In the genomic region with DNA sequence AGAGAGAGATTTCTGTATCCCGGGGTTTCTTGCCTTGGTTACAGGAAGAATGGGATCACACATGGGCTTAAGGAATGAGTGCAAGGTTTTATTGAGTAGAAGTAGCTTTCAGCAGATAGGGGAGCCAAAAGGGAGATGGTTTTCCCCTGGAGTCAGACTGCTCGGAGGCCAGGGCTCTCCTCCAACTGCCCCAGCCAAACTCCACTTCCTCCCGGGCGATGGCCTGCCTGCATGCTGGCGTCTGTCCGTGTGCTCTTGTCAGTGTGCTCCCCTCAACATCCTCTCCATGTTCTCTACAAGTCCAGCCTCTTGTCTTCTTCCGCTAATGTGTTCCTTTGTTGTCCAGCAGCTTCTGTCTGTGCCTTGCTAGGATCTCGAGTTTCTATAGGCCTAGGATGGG, we compare ENCODE assay signal across 21 cellular contexts.
DNase-seq lines count a peak whose midpoint lies in the region; ATAC-seq, FAIRE-seq and TF ChIP-seq lines count a peak whose summit lies in the region.
"Had no signal": no experiment of that assay in that cellular context is flagged by ENCODE, and none has a peak within 500 bp of the region (broad histone marks: within the 10 kb centered on the region; RNA-seq: fewer than 3 reads in every experiment).

No MANE protein-coding gene starts in this region.

- H2BK120ac ChIP-seq in H1 (replicated peaks; ENCODE audit: low read depth, low read length): no peak overlapping the region

- H2BK20ac ChIP-seq in H1 (ENCODE audit: low read length): peak overlapping the region; percentile 16

- peak overlapping the region; percentile 62 for H3K27ac Mint-ChIP-seq in neural progenitor cell
- H3K27ac Mint-ChIP-seq: CD4-positive, alpha-beta T cell; IgD-negative memory B cell had no signal

- H2BK5ac ChIP-seq in H1 (ENCODE audit: low read depth, low read length): peak overlapping the region; percentile 21; the same call in 1 of the 2 replicates

- H3K79me1 ChIP-seq in H1 (ENCODE audit: low read depth, low read length): no peaks in the 10 kb centered on the region

- no peak overlapping the region for H4K5ac ChIP-seq in H1 (ENCODE audit: insufficient read length, low read depth, low read length)

- H4K91ac ChIP-seq in H1 (replicated peaks; ENCODE audit: insufficient read length, low read length): peak overlapping the region; percentile 59

- H3K9me3 Mint-ChIP-seq in neural progenitor cell: no peaks in the 10 kb centered on the region

- H2AFZ ChIP-seq in H1 (ENCODE audit: low read length) (peak overlapping the region; percentile 30), neural progenitor cell (replicated peaks) (peak overlapping the region; percentile 73)

- H3K4ac ChIP-seq in H1 (replicated peaks; ENCODE audit: insufficient read length, low read depth, low read length): no peak overlapping the region

- H3K9ac ChIP-seq in H1 (replicated peaks in 1 of 4; ENCODE audit: extremely low read depth in 1 of 4, low read depth in 3 of 4, low read length in 3 of 4) (no peak overlapping the region), neural progenitor cell (no peak overlapping the region)

- intact Hi-C loops in left cardiac atrium (cut with DNase I): no loop called here
- intact Hi-C loops in Right ventricle myocardium superior (cut with DNase I): no loop called here
- intact Hi-C loops in ascending aorta (cut with DNase I): no loop called here

- no peaks in the 10 kb centered on the region for H3K27me3 ChIP-seq in H1 (replicated peaks in 1 of 4; ENCODE audit: control insufficient read depth in 3 of 4, extremely low read depth in 1 of 4, insufficient read depth in 3 of 4, low read length in 3 of 4)
- no peaks in the 10 kb centered on the region for H3K27me3 ChIP-seq in neural progenitor cell
- H3K27me3 ChIP-seq in ascending aorta: no peaks in the 10 kb centered on the region

- 0 out of 2 replicates have a peak overlapping the region, but pooled peaks have one; percentile 9 for H4K8ac ChIP-seq in H1 (ENCODE audit: extremely low read depth, insufficient read depth, low read length)

- no peak for FAIRE-seq in H1 (lab: Jason Lieb, UNC)
- FAIRE-seq: A549, D721Med, GM12892, GM18507, HepG2 had no signal

- peaks cover 31% of the 10 kb centered on the region for H3K4me1 Mint-ChIP-seq in neural progenitor cell
- H3K4me1 Mint-ChIP-seq: IgD-negative memory B cell had no signal

- peaks cover 3% of the 10 kb centered on the region for H3K36me3 Mint-ChIP-seq in neural progenitor cell

- no peaks in the 10 kb centered on the region for H3K9me3 ChIP-seq in H1 (ENCODE audit: insufficient read depth in 2 of 2, low read depth in 1 of 2, low read length in 1 of 2)
- no peaks in the 10 kb centered on the region for H3K9me3 ChIP-seq in neural progenitor cell (ENCODE audit: low read depth)
- H3K9me3 ChIP-seq in ascending aorta: no peaks in the 10 kb centered on the region
- H3K9me3 ChIP-seq: A549, Caco-2, HAP-1 had no signal

- no peak overlapping the region for H3K4me2 ChIP-seq in H1 (ENCODE audit: insufficient read depth in 1 of 2, low read depth in 2 of 2, low read length in 2 of 2)
- no peak overlapping the region for H3K4me2 ChIP-seq in neural progenitor cell
- H3K4me2 ChIP-seq: A549 had no signal

- no peak for TF ChIP-seq POLR2A in H1 (IDR thresholded peaks at IDR 0.05; ENCODE audit: control extremely low read depth in 1 of 2, low read depth in 2 of 2, low read length in 2 of 2)

- POLR2A ChIA-PET in H1 (lab: Charles Lee; ENCODE audit: partially characterized antibody): no interaction called here

- no peak for DNase-seq in left cardiac atrium
- no peak for DNase-seq in Right ventricle myocardium superior
- DNase-seq in H1 (ENCODE audit: low read depth in 1 of 2, low spot score in 2 of 2): no peak
- DNase-seq in neural progenitor cell (ENCODE audit: low spot score): no peak
- no peak for DNase-seq in ascending aorta (ENCODE audit: low spot score in 2 of 2)
- no peak for DNase-seq in globus pallidus (ENCODE audit: low spot score)
- DNase-seq: AML-193; Caco-2; CD4-positive, alpha-beta T cell; DMS79; GOT3 had no signal

- H3K27me3 Mint-ChIP-seq in neural progenitor cell (ENCODE audit: insufficient read depth, low read depth): peaks cover 2% of the 10 kb centered on the region
- H3K27me3 Mint-ChIP-seq: CD4-positive, alpha-beta T cell; IgD-negative memory B cell had no signal

- H3K79me2 ChIP-seq in H1 (ENCODE audit: control insufficient read depth in 1 of 2, insufficient read depth in 2 of 2, low read length in 2 of 2) (no peaks in the 10 kb centered on the region), neural progenitor cell (ENCODE audit: low read depth) (no peaks in the 10 kb centered on the region)

- H4K20me1 ChIP-seq in H1 (replicated peaks in 1 of 2; ENCODE audit: control insufficient read depth in 1 of 2, insufficient read depth in 2 of 2, low read length in 2 of 2): no peaks in the 10 kb centered on the region
- no peaks in the 10 kb centered on the region for H4K20me1 ChIP-seq in neural progenitor cell (ENCODE audit: low read depth)

- TF ChIP-seq EP300 in H1 (IDR thresholded peaks at IDR 0.05; ENCODE audit: borderline replicate concordance in 1 of 2, low read depth in 2 of 2, low read length in 2 of 2): no peak

- H2BK12ac ChIP-seq in H1 (ENCODE audit: low read depth, low read length): peak overlapping the region; percentile 32; the same call in 1 of the 2 replicates

- peaks cover 0 to 6% (median 5%) of the 10 kb centered on the region in 4 experiments; a peak in 4 of 7 replicates for H3K4me1 ChIP-seq in H1 (replicated peaks in 1 of 4; ENCODE audit: control insufficient read depth in 3 of 4, insufficient read depth in 4 of 4, low read length in 3 of 4)
- peaks cover 15% of the 10 kb centered on the region for H3K4me1 ChIP-seq in neural progenitor cell
- H3K4me1 ChIP-seq in ascending aorta: no peaks in the 10 kb centered on the region
- H3K4me1 ChIP-seq: A549, Caco-2, HAP-1 had no signal

- 87% methylated on average over 8 of the region's 8 CpGs; no CpG with 5 or more reads in 1 of the 2 experiments for WGBS in H1 (ENCODE audit: extremely low coverage in 1 of 2, insufficient coverage in 1 of 2, insufficient read length in 1 of 2, insufficient replicate concordance in 2 of 2, low coverage in 1 of 2, low lambda C conversion rate in 2 of 2, missing lambda C conversion rate in 1 of 2), 2 experiments

- H3K14ac ChIP-seq in H1 (ENCODE audit: insufficient read length): no peak overlapping the region

- no peak overlapping the region for H3K4me3 ChIP-seq in H1 (ENCODE audit: extremely low read depth in 1 of 4, insufficient read depth in 2 of 4, low read depth in 3 of 4, low read length in 4 of 4)
- H3K4me3 ChIP-seq in neural progenitor cell: no peak overlapping the region
- no peak overlapping the region for H3K4me3 ChIP-seq in ascending aorta
- H3K4me3 ChIP-seq: A549, HAP-1 had no signal

- CTCF ChIA-PET in H1 (lab: Charles Lee; ENCODE audit: partially characterized antibody): interaction anchor here (0.6 to 2.4 kb wide), 4 partner anchors 12 to 77 kb away, joined by 3 to 11 read pairs (median 4); no protein-coding TSS in a partner anchor

- peak overlapping the region; percentile 72 for H3K18ac ChIP-seq in H1 (ENCODE audit: extremely low read depth, low read length)

- no peak overlapping the region for H2AK5ac ChIP-seq in H1 (ENCODE audit: low read depth, low read length)

- no peak for TF ChIP-seq CTCF in H1 (IDR thresholded peaks at IDR 0.05; ENCODE audit: control extremely low read depth in 1 of 3, insufficient read depth in 1 of 3, low read depth in 1 of 3, low read length in 3 of 3)
- no peak for TF ChIP-seq CTCF in neural progenitor cell (IDR thresholded peaks at IDR 0.05)
- no peak for TF ChIP-seq CTCF in ascending aorta (IDR thresholded peaks at IDR 0.05)

- H3K23me2 ChIP-seq in H1 (ENCODE audit: low read depth, low read length): no peaks in the 10 kb centered on the region

- H2BK15ac ChIP-seq in H1 (ENCODE audit: low read length): 0 out of 2 replicates have a peak overlapping the region, but pooled peaks have one; percentile 12

- ATAC-seq in left cardiac atrium: peak; percentile 8 to 22
- ATAC-seq in Right ventricle myocardium superior (ENCODE audit: poor library complexity): no peak
- ATAC-seq in GM19035 (IDR thresholded peaks at IDR 0.05; ENCODE audit: unreplicated experiment): no peak
- ATAC-seq: A549, HepG2 had no signal

- no peaks in the 10 kb centered on the region for H3F3A ChIP-seq in neural progenitor cell (ENCODE audit: low read depth)

- H3K4me3 Mint-ChIP-seq in neural progenitor cell: no peak overlapping the region
- H3K4me3 Mint-ChIP-seq: CD4-positive, alpha-beta T cell had no signal

- H3K27ac ChIP-seq in H1 (ENCODE audit: low read depth, low read length) (no peak overlapping the region), neural progenitor cell (no peak overlapping the region), ascending aorta (no peak overlapping the region)
- H3K27ac ChIP-seq: 22Rv1, A549, C4-2B had no signal

- no peak overlapping the region for H3K23ac ChIP-seq in H1 (ENCODE audit: insufficient read length)

- H3K56ac ChIP-seq in H1 (replicated peaks; ENCODE audit: insufficient read length, low read depth, low read length): no peak overlapping the region

- no peak for TF ChIP-seq RAD21 in H1 (IDR thresholded peaks at IDR 0.05 in 1 of 2, conservative IDR thresholded peaks at IDR 0.05 in 1 of 2; ENCODE audit: low read depth in 2 of 2, low read length in 2 of 2)

- no peaks in the 10 kb centered on the region for H3K36me3 ChIP-seq in H1 (ENCODE audit: control insufficient read depth in 2 of 4, insufficient read depth in 4 of 4, low read length in 3 of 4)
- H3K36me3 ChIP-seq in neural progenitor cell: no peaks in the 10 kb centered on the region
- no peaks in the 10 kb centered on the region for H3K36me3 ChIP-seq in ascending aorta
- H3K36me3 ChIP-seq: HAP-1 had no signal

TF ChIP-seq in H1, 55 proteins besides CTCF, POLR2A, EP300 and RAD21 (continues in another document):
- TF ChIP-seq CBX5 (IDR thresholded peaks at IDR 0.05; ENCODE audit: low read depth, low read length): no peak
- no peak for TF ChIP-seq TBP (IDR thresholded peaks at IDR 0.05; ENCODE audit: low read depth, low read length)
- no peak for TF ChIP-seq SUZ12 (IDR thresholded peaks at IDR 0.05; ENCODE audit: low read length)
- no peak for TF ChIP-seq GTF2F1 (IDR thresholded peaks at IDR 0.05; ENCODE audit: borderline replicate concordance, low read depth, low read length)
- TF ChIP-seq EGR1 (IDR thresholded peaks at IDR 0.05; ENCODE audit: borderline replicate concordance, low read depth, low read length): no peak
- no peak for TF ChIP-seq NANOG (IDR thresholded peaks at IDR 0.05; ENCODE audit: insufficient read depth, low read depth, low read length, poor library complexity, severe bottlenecking)
- no peak for TF ChIP-seq BCL11A (IDR thresholded peaks at IDR 0.05; ENCODE audit: low read depth in 2 of 2, low read length in 2 of 2)
- TF ChIP-seq, protein P1, sequence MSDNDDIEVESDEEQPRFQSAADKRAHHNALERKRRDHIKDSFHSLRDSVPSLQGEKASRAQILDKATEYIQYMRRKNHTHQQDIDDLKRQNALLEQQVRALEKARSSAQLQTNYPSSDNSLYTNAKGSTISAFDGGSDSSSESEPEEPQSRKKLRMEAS (IDR thresholded peaks at IDR 0.05): no peak
- no peak for TF ChIP-seq JUND (IDR thresholded peaks at IDR 0.05; ENCODE audit: low read length)

Comparison
In these comparisons a context has a peak if more than half of its experiments do, and no peak if none do; other contexts are left out.
1. ATAC-seq: peak in left cardiac atrium (2 of 2); none in Right ventricle myocardium superior (single experiment) and GM19035 (single experiment).